In genomic region chr12:6083606-6084005, GRCh38 we compare ENCODE assay signal across 20 cellular contexts. TPM values are rescaled to one million over a fixed set of nuclear protein-coding genes. Genes with fewer than 3 reads are reported as not detected.
DNase-seq lines count a peak whose midpoint lies in the region; ATAC-seq and TF ChIP-seq lines count a peak whose summit lies in the region.
"Had no signal": no experiment of that assay in that cellular context is flagged by ENCODE, and none has a peak within 500 bp of the region (broad histone marks: within the 10 kb centered on the region; RNA-seq: fewer than 3 reads in every experiment).

No MANE protein-coding gene starts in this region.

- intact Hi-C loops in Right ventricle myocardium inferior (cut with DNase I) = no loop called here

- H3K27me3 ChIP-seq in cardiac muscle cell (no peaks in the 10 kb centered on the region), ectodermal cell (ENCODE audit: control insufficient read depth, insufficient read depth, low read length, poor library complexity, severe bottlenecking) (no peaks in the 10 kb centered on the region), upper lobe of left lung (no peaks in the 10 kb centered on the region)
- H3K27me3 ChIP-seq: left lung had no signal

- H3K36me3 ChIP-seq in cardiac muscle cell = no peaks in the 10 kb centered on the region
- H3K36me3 ChIP-seq in ectodermal cell (ENCODE audit: control insufficient read depth, insufficient read depth, low read length) = no peaks in the 10 kb centered on the region
- peaks cover 0 to 16% (median 0%) of the 10 kb centered on the region in 4 donors for H3K36me3 ChIP-seq in upper lobe of left lung
- H3K36me3 ChIP-seq: left lung had no signal

- no peak for ATAC-seq in Right ventricle myocardium inferior
- no peak for ATAC-seq in upper lobe of left lung (ENCODE audit: low FRiP score in 2 of 2)
- ATAC-seq in HG02938 (IDR thresholded peaks at IDR 0.05; ENCODE audit: unreplicated experiment) = no peak
- ATAC-seq: naive thymus-derived CD8-positive, alpha-beta T cell had no signal

- no peak overlapping the region for H3K4me3 ChIP-seq in cardiac muscle cell
- no peak overlapping the region for H3K4me3 ChIP-seq in ectodermal cell (ENCODE audit: insufficient read depth, low read depth, low read length)
- no peak overlapping the region for H3K4me3 ChIP-seq in upper lobe of left lung
- H3K4me3 ChIP-seq: A549, left lung had no signal

- H3K36me3 Mint-ChIP-seq in nephron (ENCODE audit: low read depth) = no peaks in the 10 kb centered on the region
- H3K36me3 Mint-ChIP-seq: naive thymus-derived CD8-positive, alpha-beta T cell had no signal

- H3K4me1 ChIP-seq in cardiac muscle cell (ENCODE audit: low read depth) = peaks cover 5% of the 10 kb centered on the region
- peaks cover 31% of the 10 kb centered on the region for H3K4me1 ChIP-seq in ectodermal cell (ENCODE audit: control insufficient read depth, insufficient read depth, low read length)
- peaks cover 24 to 39% (median 24%) of the 10 kb centered on the region in 4 donors for H3K4me1 ChIP-seq in upper lobe of left lung

- H3K4me1 Mint-ChIP-seq in nephron = peaks cover 41% of the 10 kb centered on the region
- H3K4me1 Mint-ChIP-seq: central memory CD8-positive, alpha-beta T cell had no signal

- WGBS in ectodermal cell, 2 experiments = 77 to 80% methylated on average over 4 of the region's 4 CpGs
- 58 to 68% methylated on average over 4 of the region's 4 CpGs for WGBS in upper lobe of left lung, 2 donors

- no peak for TF ChIP-seq EP300 in upper lobe of left lung (IDR thresholded peaks at IDR 0.05)

- H3K27ac Mint-ChIP-seq in nephron = peak overlapping the region in 2 of 3 experiments; percentile 57 to 76
- H3K27ac Mint-ChIP-seq: CD4-positive, alpha-beta T cell; naive thymus-derived CD8-positive, alpha-beta T cell; T-helper 2 cell treated with Interferon-gamma antibody and Interleukin-4, amounts not matched to agents 5 μg/mL and 100 μg/mL, for 36 hours had no signal

- H3K4me3 Mint-ChIP-seq in nephron = no peak overlapping the region
- H3K4me3 Mint-ChIP-seq: CD4-positive, alpha-beta T cell; central memory CD8-positive, alpha-beta T cell; naive thymus-derived CD8-positive, alpha-beta T cell; T-helper 2 cell treated with Interferon-gamma antibody and Interleukin-4, amounts not matched to agents 5 μg/mL and 100 μg/mL, for 36 hours had no signal

- H3K27ac ChIP-seq in cardiac muscle cell = peak overlapping the region; percentile 22
- H3K27ac ChIP-seq in ectodermal cell (ENCODE audit: insufficient read depth, low read depth, low read length, poor library complexity, severe bottlenecking) = peak overlapping the region; percentile 96
- H3K27ac ChIP-seq in upper lobe of left lung = peak overlapping the region in 3 of 4 donors; percentile 12 to 32 (median 26)

- H3K9me3 ChIP-seq in cardiac muscle cell (ENCODE audit: low read depth) (no peaks in the 10 kb centered on the region), ectodermal cell (ENCODE audit: control insufficient read depth, low read length) (no peaks in the 10 kb centered on the region), upper lobe of left lung (no peaks in the 10 kb centered on the region)
- H3K9me3 ChIP-seq: A549, left lung had no signal

- peaks cover 12% of the 10 kb centered on the region for H3K27me3 Mint-ChIP-seq in nephron (ENCODE audit: low read depth)

- no peak for TF ChIP-seq CTCF in cardiac muscle cell (IDR thresholded peaks at IDR 0.05; ENCODE audit: low read depth, low read length)
- no peak for TF ChIP-seq CTCF in nephron (IDR thresholded peaks at IDR 0.05; ENCODE audit: unreplicated experiment in 3 of 3)
- no peak for TF ChIP-seq CTCF in upper lobe of left lung (IDR thresholded peaks at IDR 0.05)

- no peak for DNase-seq in cardiac muscle cell (ENCODE audit: low read depth in 1 of 2, low spot score in 1 of 2)
- no peak for DNase-seq in Right ventricle myocardium inferior (ENCODE audit: missing footprints)
- no peak for DNase-seq in upper lobe of left lung
- DNase-seq in stimulated activated CD4-positive, alpha-beta T cell treated with anti-CD3 and anti-CD28 coated beads, Interleukin-1b, Interleukin-23, amount 100 ng/mL, for 48 hours = no peak
- no peak for DNase-seq in AG08395 (ENCODE audit: low spot score)
- DNase-seq: activated CD4-positive, CD25-positive, alpha-beta regulatory T cell treated with anti-CD3 and anti-CD28 coated beads, Interleukin-2, amount 50 U/mL, for 72 hours; CD4-positive, alpha-beta T cell; DND-41; left lung; naive thymus-derived CD8-positive, alpha-beta T cell; NCI-H1436 treated with DMSO at 0.1 percent for 48 hours; Right ventricle myocardium superior; stimulated activated CD4-positive, alpha-beta T cell treated with anti-CD3 and anti-CD28 coated beads, Interleukin-15, amount 100 ng/mL, for 24 hours; stimulated activated naive CD4-positive, alpha-beta T cell had no signal

- no peak for TF ChIP-seq POLR2A in upper lobe of left lung (IDR thresholded peaks at IDR 0.05)

- H3K9me3 Mint-ChIP-seq in nephron = no peaks in the 10 kb centered on the region
- H3K9me3 Mint-ChIP-seq: CD4-positive, alpha-beta T cell; central memory CD8-positive, alpha-beta T cell; naive thymus-derived CD8-positive, alpha-beta T cell; T-helper 2 cell treated with Interferon-gamma antibody and Interleukin-4, amounts not matched to agents 5 μg/mL and 100 μg/mL, for 36 hours had no signal

RNA-seq across cellular contexts. Expression of gene VWF, which starts 40.9 kb away (rescaled TPM):
- total RNA-seq in cardiac muscle cell (0.03 and 0.14 TPM in 2 replicates), Right ventricle myocardium inferior (244 TPM), upper lobe of left lung (100 to 1,000 TPM; 292 to 543 (median 360) TPM)
- not detected in 2 replicates for polyA plus RNA-seq in cardiac muscle cell
- polyA plus RNA-seq in ectodermal cell (2013, experiment 1 of 4) = 7.9 TPM
- 8.8 TPM for polyA plus RNA-seq in ectodermal cell (2013, experiment 2 of 4)
- 5.8 TPM for polyA plus RNA-seq in ectodermal cell (2013, experiment 3 of 4)
- 6.1 TPM for polyA plus RNA-seq in ectodermal cell (2013, experiment 4 of 4)
- polyA plus RNA-seq: naive thymus-derived CD8-positive, alpha-beta T cell had no signal

Comparison
In these comparisons a context has a peak if more than half of its experiments do, and no peak if none do; other contexts are left out.
1. RNA of gene VWF, which starts 40.9 kb away (total RNA-seq): 292 to 543 TPM in upper lobe of left lung and 244 TPM in Right ventricle myocardium inferior (single experiment); 0.03 to 0.14 TPM in cardiac muscle cell; every median in the first group is over 100 times any median in the second.
2. H3K27ac ChIP-seq: peak in every context shown above with its lines; median percentile 96 in ectodermal cell; 26 in upper lobe of left lung; 22 in cardiac muscle cell.